Comparison of ENCODE assay signal across 21 cellular contexts in the genomic region with DNA sequence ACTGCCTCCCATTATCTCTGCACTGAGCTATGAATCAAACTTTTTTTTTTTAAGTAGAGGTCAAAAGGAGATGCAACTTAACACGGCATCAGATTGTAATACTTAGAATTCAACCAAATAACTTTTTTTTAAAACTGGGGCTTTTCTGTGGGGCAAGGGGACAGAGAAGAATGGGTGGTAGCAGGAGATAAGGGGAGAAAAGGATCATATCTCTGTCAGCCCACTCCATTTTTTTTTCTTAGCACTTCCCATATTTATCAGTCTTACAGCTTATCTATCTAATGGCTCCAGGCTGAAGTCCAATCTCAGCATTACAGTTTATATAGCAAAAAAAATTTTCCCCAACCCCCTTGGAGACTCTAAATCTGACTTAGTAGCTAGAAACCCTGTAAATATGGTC.
"Had no signal": no experiment of that assay in that cellular context is flagged by ENCODE, and none has a peak within 500 bp of the region (broad histone marks: within the 10 kb centered on the region; RNA-seq: fewer than 3 reads in every experiment).

No MANE protein-coding gene starts in this region.

- H3K4me3 Mint-ChIP-seq: dendritic cell treated with granulocyte-macrophage colony-stimulating factor and Interleukin-4, amounts not matched to agents 40 ng/mL and 50 ng/mL, for 4 days; effector memory CD8-positive, alpha-beta T cell; naive B cell; nephron progenitor cell had no signal

- H2AFZ ChIP-seq: hepatocyte had no signal

- H3K27ac Mint-ChIP-seq: dendritic cell treated with granulocyte-macrophage colony-stimulating factor and Interleukin-4, amounts not matched to agents 40 ng/mL and 50 ng/mL, for 4 days; effector memory CD8-positive, alpha-beta T cell; naive B cell; nephron progenitor cell had no signal

- H3K9me3 ChIP-seq: left ventricle myocardium inferior, neutrophil, right atrium auricular region, stomach, thoracic aorta, transverse colon had no signal

- H3K27me3 Mint-ChIP-seq: dendritic cell treated with granulocyte-macrophage colony-stimulating factor and Interleukin-4, amounts not matched to agents 40 ng/mL and 50 ng/mL, for 4 days; effector memory CD8-positive, alpha-beta T cell; naive B cell had no signal

- H3K27ac ChIP-seq: foreskin keratinocyte, hepatocyte, left ventricle myocardium inferior, neutrophil, right atrium auricular region, stomach, thoracic aorta, transverse colon had no signal

- H3K4me1 ChIP-seq: foreskin keratinocyte, left ventricle myocardium inferior, right atrium auricular region, stomach, transverse colon had no signal

- H3K9me3 Mint-ChIP-seq: dendritic cell treated with granulocyte-macrophage colony-stimulating factor and Interleukin-4, amounts not matched to agents 40 ng/mL and 50 ng/mL, for 4 days; effector memory CD8-positive, alpha-beta T cell; naive B cell; nephron progenitor cell had no signal

- H3K4me1 Mint-ChIP-seq: naive B cell, nephron progenitor cell had no signal

- H3K79me2 ChIP-seq: hepatocyte had no signal

- H3K4me3 ChIP-seq: hepatocyte, left ventricle myocardium inferior, lung, right atrium auricular region, stomach, thoracic aorta, transverse colon had no signal

- H3K4me2 ChIP-seq: hepatocyte had no signal

- DNase-seq: effector memory CD8-positive, alpha-beta T cell; foreskin keratinocyte; kidney; left cardiac atrium; left ventricle myocardium inferior; mesenchymal stem cell; naive B cell; nephron progenitor cell; posterior cingulate gyrus; small intestine; stimulated activated CD4-positive, alpha-beta T cell treated with anti-CD3 and anti-CD28 coated beads, Interleukin-12 subunit alpha, Interleukin-12 subunit beta, amount 100 ng/mL, for 4 hours; stimulated activated naive CD4-positive, alpha-beta T cell; stomach; substantia nigra; transverse colon had no signal

- H3K27me3 ChIP-seq: foreskin keratinocyte, hepatocyte, neutrophil, right atrium auricular region, stomach, transverse colon had no signal
